ENCODE assay signal across 1 cellular context in genomic region chr1:231338270-231339128, GRCh38.
A peak's percentile ranks its signal among the peaks of the same experiment; 100 is the strongest.
TF ChIP-seq lines count a peak whose summit lies in the region.

SPRTN (plus strand) TSS chr1:231338293; CDS start chr1:231338384, 91 bp downstream.

TF ChIP-seq in H1, 55 proteins besides CTCF, POLR2A, EP300 and RAD21 (continued from another document):
- TF ChIP-seq HDAC2 (IDR thresholded peaks at IDR 0.05; ENCODE audit: borderline replicate concordance in 1 of 2, low read depth in 2 of 2, low read length in 2 of 2) (no peak; a peak in 1 of 4 replicates), KDM4A (IDR thresholded peaks at IDR 0.05; ENCODE audit: low read depth, low read length, severe bottlenecking) (peak; percentile 50), SRF (IDR thresholded peaks at IDR 0.05; ENCODE audit: low read depth, low read length) (no peak), SIN3A (conservative IDR thresholded peaks at IDR 0.05 in 1 of 2, IDR thresholded peaks at IDR 0.05 in 1 of 2; ENCODE audit: low read depth in 1 of 2, low read length in 2 of 2) (peak in 1 of 2 experiments; percentile 65; a peak in 2 of 4 replicates), POU5F1 (IDR thresholded peaks at IDR 0.05; ENCODE audit: low read depth, low read length) (no peak), CREB1 (IDR thresholded peaks at IDR 0.05) (no peak), BACH1 (IDR thresholded peaks at IDR 0.05; ENCODE audit: low read length) (no peak; the same call in 1 of the 2 replicates), KDM1A (IDR thresholded peaks at IDR 0.05; ENCODE audit: borderline replicate concordance, low read length) (no peak), TCF12 (IDR thresholded peaks at IDR 0.05; ENCODE audit: low read depth, low read length) (no peak), TAF7 (optimal IDR thresholded peaks at IDR 0.05; ENCODE audit: borderline replicate concordance, low read depth, low read length) (peak; percentile 37), MAFK (IDR thresholded peaks at IDR 0.05; ENCODE audit: low read depth, low read length) (no peak), KDM5A (IDR thresholded peaks at IDR 0.05; ENCODE audit: low read length) (no peak)
